ENCODE assay signal across 10 cellular contexts in the genomic region with DNA sequence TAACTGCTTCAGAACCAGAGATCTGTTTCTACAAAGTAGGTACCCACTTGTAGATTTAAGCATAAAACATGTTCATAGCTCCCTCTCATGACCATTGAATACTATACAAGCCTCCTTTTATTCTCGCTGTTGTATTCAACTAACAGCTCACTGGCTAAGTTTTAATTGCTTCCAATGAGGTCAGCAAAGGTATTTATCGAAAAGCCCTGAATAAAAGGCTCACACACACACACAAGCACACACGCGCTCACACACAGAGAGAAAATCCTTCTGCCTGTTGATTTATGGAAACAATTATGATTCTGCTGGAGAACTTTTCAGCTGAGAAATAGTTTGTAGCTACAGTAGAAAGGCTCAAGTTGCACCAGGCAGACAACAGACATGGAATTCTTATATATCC. TPM values are rescaled to one million over a fixed set of nuclear protein-coding genes. Genes with fewer than 3 reads are reported as not detected.
DNase-seq lines count a peak whose midpoint lies in the region; ATAC-seq and FAIRE-seq lines count a peak whose summit lies in the region.
"Had no signal": no experiment of that assay in that cellular context is flagged by ENCODE, and none has a peak within 500 bp of the region (broad histone marks: within the 10 kb centered on the region; RNA-seq: fewer than 3 reads in every experiment).

A gene with protein sequence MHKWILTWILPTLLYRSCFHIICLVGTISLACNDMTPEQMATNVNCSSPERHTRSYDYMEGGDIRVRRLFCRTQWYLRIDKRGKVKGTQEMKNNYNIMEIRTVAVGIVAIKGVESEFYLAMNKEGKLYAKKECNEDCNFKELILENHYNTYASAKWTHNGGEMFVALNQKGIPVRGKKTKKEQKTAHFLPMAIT (plus strand): TSS at position 222 of the 400 bp plus-strand sequence. CDS start 1,056 bp downstream, outside the sequence.

- CTCF ChIA-PET in activated CD4-positive, alpha-beta memory T cell treated with anti-CD3 and anti-CD28 coated beads, Interleukin-2, amount 10 ng/mL, durations not matched to agents 7 days and 5 days (lab: Charles Lee) = interaction anchor here (0.8 to 4.5 kb wide), 9 partner anchors 11 to 905 kb away, joined by 3 to 61 read pairs (median 5); no protein-coding TSS in a partner anchor

- no peak for ATAC-seq in GM21529 (IDR thresholded peaks at IDR 0.05; ENCODE audit: unreplicated experiment)

- H3K4me3 Mint-ChIP-seq in activated CD4-positive, alpha-beta memory T cell treated with anti-CD3 and anti-CD28 coated beads, Interleukin-2, amount 10 ng/mL, durations not matched to agents 7 days and 5 days = no peak within 1 kb of the TSS

- FAIRE-seq in endometrium (lab: Jason Lieb, UNC) = peak; percentile 76

- POLR2A ChIA-PET in activated CD4-positive, alpha-beta memory T cell treated with anti-CD3 and anti-CD28 coated beads, Interleukin-2, amount 10 ng/mL, durations not matched to agents 7 days and 5 days (lab: Charles Lee) = no interaction called here

- no peaks in the 10 kb centered on the region for H3K9me3 ChIP-seq in MG63

- DNase-seq in MG63 (peak; percentile 38), myocyte (ENCODE audit: low read depth) (peak; percentile 66), amygdala (lab: John Stamatoyannopoulos, UW) (no peak), ecto neural progenitor cell (ENCODE audit: low spot score) (no peak)
- no peak for DNase-seq in activated CD4-positive, alpha-beta memory T cell treated with anti-CD3 and anti-CD28 coated beads, Interleukin-2, amount 10 ng/mL, durations not matched to agents 7 days and 5 days
- DNase-seq: NCI-H446 treated with DMSO at 0.1 percent for 48 hours had no signal

- peak within 1 kb of the TSS; percentile 7 for H3K27ac ChIP-seq in ACC112 (ENCODE audit: low read depth, low read length)

- H3K79me2 ChIP-seq in ACC112 (ENCODE audit: control insufficient read depth, insufficient read depth, low read length, unreplicated experiment) = no peaks in the 10 kb centered on the region

- no peaks in the 10 kb centered on the region for H3K9me3 Mint-ChIP-seq in activated CD4-positive, alpha-beta memory T cell treated with anti-CD3 and anti-CD28 coated beads, Interleukin-2, amount 10 ng/mL, durations not matched to agents 7 days and 5 days

- H3K4me1 Mint-ChIP-seq in activated CD4-positive, alpha-beta memory T cell treated with anti-CD3 and anti-CD28 coated beads, Interleukin-2, amount 10 ng/mL, durations not matched to agents 7 days and 5 days = no peaks in the 10 kb centered on the region

- peaks cover 7% of the 10 kb centered on the region for H3K4me1 ChIP-seq in ACC112 (ENCODE audit: control insufficient read depth, insufficient read depth, low read length, unreplicated experiment)

- peaks cover 12% of the 10 kb centered on the region for H3K27me3 Mint-ChIP-seq in activated CD4-positive, alpha-beta memory T cell treated with anti-CD3 and anti-CD28 coated beads, Interleukin-2, amount 10 ng/mL, durations not matched to agents 7 days and 5 days

- H3K4me3 ChIP-seq in ACC112 (ENCODE audit: low read depth, low read length) (peak within 1 kb of the TSS; percentile 75), MG63 (peak within 1 kb of the TSS; percentile 55)

- H3K36me3 ChIP-seq in ACC112 (ENCODE audit: insufficient read depth, low read length) (no peaks in the 10 kb centered on the region), MG63 (no peaks in the 10 kb centered on the region)

- no peak within 1 kb of the TSS for H3K27ac Mint-ChIP-seq in activated CD4-positive, alpha-beta memory T cell treated with anti-CD3 and anti-CD28 coated beads, Interleukin-2, amount 10 ng/mL, durations not matched to agents 7 days and 5 days

- H3K27me3 ChIP-seq in ACC112 (ENCODE audit: insufficient read depth, low read length) (no peaks in the 10 kb centered on the region), MG63 (no peaks in the 10 kb centered on the region)

- H2AFZ ChIP-seq in ACC112 (ENCODE audit: low read length, unreplicated experiment) = peak within 1 kb of the TSS; percentile 73

- H3K36me3 Mint-ChIP-seq in activated CD4-positive, alpha-beta memory T cell treated with anti-CD3 and anti-CD28 coated beads, Interleukin-2, amount 10 ng/mL, durations not matched to agents 7 days and 5 days (ENCODE audit: low read depth) = no peaks in the 10 kb centered on the region

RNA-seq across cellular contexts. Expression of the gene that starts here (rescaled TPM):
- total RNA-seq in MG63 (2014; rRNA removed; shearing (Covaris generic); ENCODE audit: low replicate concordance) = 7.1 and 9.2 TPM in 2 replicates
- total RNA-seq in myocyte = 39.2 and 69.2 TPM in 2 replicates
- 23.7 TPM for polyA plus RNA-seq in myocyte (2012)
- total RNA-seq in activated CD4-positive, alpha-beta memory T cell treated with anti-CD3 and anti-CD28 coated beads, Interleukin-2, amount 10 ng/mL, durations not matched to agents 7 days and 5 days = not detected
- polyA plus RNA-seq: CD4-positive, alpha-beta memory T cell had no signal

Comparison
In these comparisons a context has a peak if more than half of its experiments do, and no peak if none do; other contexts are left out.
1. DNase-seq: peak in MG63 (single experiment) and myocyte (single experiment); none in activated CD4-positive, alpha-beta memory T cell treated with anti-CD3 and anti-CD28 coated beads, Interleukin-2, amount 10 ng/mL, durations not matched to agents 7 days and 5 days (single experiment), amygdala (0 of 56) and ecto neural progenitor cell (single experiment).